In the genomic region with DNA sequence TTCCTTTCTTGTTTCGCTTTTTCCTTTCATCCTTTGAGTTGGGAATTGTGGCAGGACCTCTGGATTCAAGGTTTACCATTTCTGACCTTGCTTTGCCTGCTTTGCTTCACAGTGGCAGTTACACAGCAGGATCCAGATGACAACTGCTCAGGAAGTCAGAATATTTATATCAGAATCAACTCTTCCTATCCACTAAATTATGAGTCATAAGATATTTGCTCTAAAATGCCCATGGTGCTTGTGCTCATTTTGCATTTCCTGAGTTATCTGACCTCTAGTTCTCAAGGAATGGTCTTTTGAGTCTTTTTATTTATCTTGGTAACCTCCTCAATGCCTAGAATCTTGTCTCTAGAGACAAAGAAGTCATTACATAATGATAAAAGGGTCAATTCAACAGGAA, we compare ENCODE assay signal across 1 cellular context.
TF ChIP-seq lines count a peak whose summit lies in the region.

No MANE protein-coding gene starts in this region.

TF ChIP-seq in SK-N-SH, 30 proteins besides CTCF, POLR2A, EP300 and RAD21 (continued from another document):
- TF ChIP-seq, protein P1, sequence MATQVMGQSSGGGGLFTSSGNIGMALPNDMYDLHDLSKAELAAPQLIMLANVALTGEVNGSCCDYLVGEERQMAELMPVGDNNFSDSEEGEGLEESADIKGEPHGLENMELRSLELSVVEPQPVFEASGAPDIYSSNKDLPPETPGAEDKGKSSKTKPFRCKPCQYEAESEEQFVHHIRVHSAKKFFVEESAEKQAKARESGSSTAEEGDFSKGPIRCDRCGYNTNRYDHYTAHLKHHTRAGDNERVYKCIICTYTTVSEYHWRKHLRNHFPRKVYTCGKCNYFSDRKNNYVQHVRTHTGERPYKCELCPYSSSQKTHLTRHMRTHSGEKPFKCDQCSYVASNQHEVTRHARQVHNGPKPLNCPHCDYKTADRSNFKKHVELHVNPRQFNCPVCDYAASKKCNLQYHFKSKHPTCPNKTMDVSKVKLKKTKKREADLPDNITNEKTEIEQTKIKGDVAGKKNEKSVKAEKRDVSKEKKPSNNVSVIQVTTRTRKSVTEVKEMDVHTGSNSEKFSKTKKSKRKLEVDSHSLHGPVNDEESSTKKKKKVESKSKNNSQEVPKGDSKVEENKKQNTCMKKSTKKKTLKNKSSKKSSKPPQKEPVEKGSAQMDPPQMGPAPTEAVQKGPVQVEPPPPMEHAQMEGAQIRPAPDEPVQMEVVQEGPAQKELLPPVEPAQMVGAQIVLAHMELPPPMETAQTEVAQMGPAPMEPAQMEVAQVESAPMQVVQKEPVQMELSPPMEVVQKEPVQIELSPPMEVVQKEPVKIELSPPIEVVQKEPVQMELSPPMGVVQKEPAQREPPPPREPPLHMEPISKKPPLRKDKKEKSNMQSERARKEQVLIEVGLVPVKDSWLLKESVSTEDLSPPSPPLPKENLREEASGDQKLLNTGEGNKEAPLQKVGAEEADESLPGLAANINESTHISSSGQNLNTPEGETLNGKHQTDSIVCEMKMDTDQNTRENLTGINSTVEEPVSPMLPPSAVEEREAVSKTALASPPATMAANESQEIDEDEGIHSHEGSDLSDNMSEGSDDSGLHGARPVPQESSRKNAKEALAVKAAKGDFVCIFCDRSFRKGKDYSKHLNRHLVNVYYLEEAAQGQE (IDR thresholded peaks at IDR 0.05; ENCODE audit: low read depth, low read length), result no peak
- no peak for TF ChIP-seq MEF2A (IDR thresholded peaks at IDR 0.05; ENCODE audit: borderline replicate concordance, low read depth)
